ENCODE assay signal across 9 cellular contexts in genomic region chr3:123642957-123643330, GRCh38.
"Had no signal": no experiment of that assay in that cellular context is flagged by ENCODE, and none has a peak within 500 bp of the region (broad histone marks: within the 10 kb centered on the region; RNA-seq: fewer than 3 reads in every experiment).

No MANE protein-coding gene starts in this region.

- H3K27ac Mint-ChIP-seq: activated naive CD4-positive, alpha-beta T cell treated with anti-CD3 and anti-CD28 coated beads, Interleukin-2, amount 50 U/mL, for 24 hours; effector memory CD8-positive, alpha-beta T cell; memory B cell; naive thymus-derived CD4-positive, alpha-beta T cell; neural progenitor cell had no signal

- H3K4me1 Mint-ChIP-seq: activated naive CD4-positive, alpha-beta T cell treated with anti-CD3 and anti-CD28 coated beads, Interleukin-2, amount 50 U/mL, for 24 hours; memory B cell had no signal

- H3K36me3 Mint-ChIP-seq: activated naive CD4-positive, alpha-beta T cell treated with anti-CD3 and anti-CD28 coated beads, Interleukin-2, amount 50 U/mL, for 24 hours; memory B cell; naive thymus-derived CD4-positive, alpha-beta T cell had no signal

- H3K27ac ChIP-seq: brain microvascular endothelial cell, neural progenitor cell, WERI-Rb-1 had no signal

- H3K36me3 ChIP-seq: brain microvascular endothelial cell, neural progenitor cell, WERI-Rb-1 had no signal

- H3K4me3 Mint-ChIP-seq: activated naive CD4-positive, alpha-beta T cell treated with anti-CD3 and anti-CD28 coated beads, Interleukin-2, amount 50 U/mL, for 24 hours; effector memory CD8-positive, alpha-beta T cell; memory B cell; naive thymus-derived CD4-positive, alpha-beta T cell; neural progenitor cell had no signal

- H2AFZ ChIP-seq: neural progenitor cell had no signal

- H3K27me3 ChIP-seq: brain microvascular endothelial cell, heart left ventricle, neural progenitor cell, upper lobe of right lung had no signal

- H3K27me3 Mint-ChIP-seq: activated naive CD4-positive, alpha-beta T cell treated with anti-CD3 and anti-CD28 coated beads, Interleukin-2, amount 50 U/mL, for 24 hours had no signal

- H3K4me2 ChIP-seq: neural progenitor cell had no signal

- H3K9me3 Mint-ChIP-seq: activated naive CD4-positive, alpha-beta T cell treated with anti-CD3 and anti-CD28 coated beads, Interleukin-2, amount 50 U/mL, for 24 hours; effector memory CD8-positive, alpha-beta T cell; memory B cell; naive thymus-derived CD4-positive, alpha-beta T cell; neural progenitor cell had no signal

- H3K9me3 ChIP-seq: heart left ventricle, upper lobe of right lung had no signal

- H3K9ac ChIP-seq: neural progenitor cell had no signal

- H3K4me3 ChIP-seq: heart left ventricle, neural progenitor cell, upper lobe of right lung had no signal
